ENCODE assay signal across 15 cellular contexts in the genomic region with DNA sequence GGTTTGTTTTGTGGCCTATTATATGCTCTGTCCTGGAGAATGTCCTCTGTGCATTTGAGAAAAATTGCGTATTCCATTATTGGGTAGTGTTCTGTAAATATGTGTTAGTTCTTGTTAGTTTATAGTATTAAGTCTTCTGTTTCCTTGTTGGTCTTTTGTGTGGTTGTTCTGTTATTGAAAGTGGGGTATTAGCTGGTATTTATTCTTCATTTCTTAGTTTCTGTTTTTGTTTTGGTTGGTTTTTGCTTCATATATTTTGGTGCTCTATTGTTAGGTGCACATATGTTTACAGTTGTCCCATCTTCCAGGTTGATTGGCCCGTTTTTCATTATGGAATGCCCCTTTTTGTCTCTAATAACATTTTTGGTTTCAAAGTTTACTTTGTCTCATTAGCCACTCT.
DNase-seq lines count a peak whose midpoint lies in the region; ATAC-seq lines count a peak whose summit lies in the region.
"Had no signal": no experiment of that assay in that cellular context is flagged by ENCODE, and none has a peak within 500 bp of the region (broad histone marks: within the 10 kb centered on the region; RNA-seq: fewer than 3 reads in every experiment).

No MANE protein-coding gene starts in this region.

- no peaks in the 10 kb centered on the region for H3K27me3 ChIP-seq in MG63

- peaks cover 1 to 6% (median 1%) of the 10 kb centered on the region in 3 donors for H3K9me3 Mint-ChIP-seq in IgD-negative memory B cell
- H3K9me3 Mint-ChIP-seq in activated naive CD4-positive, alpha-beta T cell treated with anti-CD3 and anti-CD28 coated beads, Interleukin-2, amount 50 U/mL, for 72 hours, result peaks cover 5 to 11% of the 10 kb centered on the region in 2 donors
- H3K9me3 Mint-ChIP-seq: H9 had no signal

- peaks cover 4 to 13% (median 13%) of the 10 kb centered on the region in 3 donors for H3K4me1 Mint-ChIP-seq in IgD-negative memory B cell
- H3K4me1 Mint-ChIP-seq: CD14-positive monocyte had no signal

- H3K27me3 Mint-ChIP-seq in IgD-negative memory B cell, result no peaks in the 10 kb centered on the region

- peaks cover 11% of the 10 kb centered on the region for H3K36me3 Mint-ChIP-seq in IgD-negative memory B cell
- peaks cover 13 to 21% of the 10 kb centered on the region in 2 donors for H3K36me3 Mint-ChIP-seq in activated naive CD4-positive, alpha-beta T cell treated with anti-CD3 and anti-CD28 coated beads, Interleukin-2, amount 50 U/mL, for 72 hours

- H3K4me3 ChIP-seq in MG63, result no peak overlapping the region
- H3K4me3 ChIP-seq: A549, GM23248 had no signal

- H3K9me3 ChIP-seq in MG63, result peaks cover 9% of the 10 kb centered on the region
- H3K9me3 ChIP-seq: A549 had no signal

- peak; percentile 67 for ATAC-seq in GM18867 (IDR thresholded peaks at IDR 0.05; ENCODE audit: unreplicated experiment)
- peak; percentile 70 for ATAC-seq in HG02678 (IDR thresholded peaks at IDR 0.05; ENCODE audit: unreplicated experiment)
- no peak for ATAC-seq in HG02885 (IDR thresholded peaks at IDR 0.05; ENCODE audit: poor library complexity, unreplicated experiment)
- no peak for ATAC-seq in activated naive CD4-positive, alpha-beta T cell treated with anti-CD3 and anti-CD28 coated beads, Interleukin-2, amount 50 U/mL, for 72 hours
- ATAC-seq: A549; CD8-positive, alpha-beta T cell had no signal

- DNase-seq in MG63, result no peak
- DNase-seq in anterior cingulate cortex (lab: John Stamatoyannopoulos, UW), result no peak
- DNase-seq in activated naive CD4-positive, alpha-beta T cell treated with anti-CD3 and anti-CD28 coated beads, Interleukin-2, amount 50 U/mL, for 72 hours (ENCODE audit: low spot score in 2 of 2), result no peak
- DNase-seq: CD8-positive, alpha-beta T cell; COR-L47; DND-41; GDM1; GM23248; H9 had no signal

- H3K4me3 Mint-ChIP-seq in IgD-negative memory B cell, result peak overlapping the region in 1 of 4 donors; percentile 13
- H3K4me3 Mint-ChIP-seq: CD14-positive monocyte; CD8-positive, alpha-beta T cell; H9 had no signal

- no peaks in the 10 kb centered on the region; the same call in 1 of the 2 replicates for H3K36me3 ChIP-seq in MG63

- H3K27ac Mint-ChIP-seq in IgD-negative memory B cell, result peak overlapping the region in 2 of 3 donors; percentile 1 to 29
- no peak overlapping the region for H3K27ac Mint-ChIP-seq in activated naive CD4-positive, alpha-beta T cell treated with anti-CD3 and anti-CD28 coated beads, Interleukin-2, amount 50 U/mL, for 72 hours
- H3K27ac Mint-ChIP-seq: CD8-positive, alpha-beta T cell; H9 had no signal

Comparison
In these comparisons a context has a peak if more than half of its experiments do, and no peak if none do; other contexts are left out.
1. ATAC-seq: peak in GM18867 (single experiment) and HG02678 (single experiment); none in HG02885 (single experiment) and activated naive CD4-positive, alpha-beta T cell treated with anti-CD3 and anti-CD28 coated beads, Interleukin-2, amount 50 U/mL, for 72 hours (0 of 2).
2. H3K27ac Mint-ChIP-seq: peak in IgD-negative memory B cell (2 of 3); none in activated naive CD4-positive, alpha-beta T cell treated with anti-CD3 and anti-CD28 coated beads, Interleukin-2, amount 50 U/mL, for 72 hours (0 of 2).